1 cellular context compared by ENCODE assay signal in genomic region chr7:115008465-115009114, GRCh38.
TF ChIP-seq lines count a peak whose summit lies in the region.

No MANE protein-coding gene starts in this region.

TF ChIP-seq in WTC11, 78 proteins besides CTCF, POLR2A, EP300 and RAD21 (continued from another document):
- TF ChIP-seq RELA (CRISPR knock-in tag; IDR thresholded peaks at IDR 0.05; ENCODE audit: borderline replicate concordance): no peak
- TF ChIP-seq ATF6 (CRISPR knock-in tag; IDR thresholded peaks at IDR 0.05): no peak
- TF ChIP-seq GABPB1 (CRISPR knock-in tag; IDR thresholded peaks at IDR 0.05): no peak
- no peak for TF ChIP-seq ZNF219 (CRISPR knock-in tag; IDR thresholded peaks at IDR 0.05; ENCODE audit: borderline replicate concordance)
- no peak for TF ChIP-seq AFF4 (CRISPR knock-in tag; IDR thresholded peaks at IDR 0.05; ENCODE audit: borderline replicate concordance)
- TF ChIP-seq MXD4 (CRISPR knock-in tag; IDR thresholded peaks at IDR 0.05; ENCODE audit: borderline replicate concordance): no peak
- TF ChIP-seq ETV6 (CRISPR knock-in tag; IDR thresholded peaks at IDR 0.05): no peak
